19 cellular contexts compared by ENCODE assay signal in genomic region chr16:64751906-64752305, GRCh38.
DNase-seq lines count a peak whose midpoint lies in the region; ATAC-seq and TF ChIP-seq lines count a peak whose summit lies in the region.
"Had no signal": no experiment of that assay in that cellular context is flagged by ENCODE, and none has a peak within 500 bp of the region (broad histone marks: within the 10 kb centered on the region; RNA-seq: fewer than 3 reads in every experiment).

No MANE protein-coding gene starts in this region.

- H3K27me3 ChIP-seq in AG04450 (ENCODE audit: control insufficient read depth, insufficient read depth, low read length) (no peaks in the 10 kb centered on the region), mesenchymal stem cell (ENCODE audit: control insufficient read depth in 1 of 2, insufficient read depth in 1 of 2, low read length in 2 of 2) (no peaks in the 10 kb centered on the region)

- H3K9me3 ChIP-seq in AG04450 (ENCODE audit: control insufficient read depth, insufficient read depth, low read length) (no peaks in the 10 kb centered on the region), mesenchymal stem cell (ENCODE audit: control insufficient read depth, low read length) (no peaks in the 10 kb centered on the region)
- H3K9me3 ChIP-seq: A549, lower lobe of right lung had no signal

- DNase-seq in AG04450 (ENCODE audit: low read depth, low spot score) (peak; percentile 68), HS-5 (ENCODE audit: low read depth) (peak; percentile 16), choroid plexus epithelial cell (ENCODE audit: low read depth) (peak; percentile 93), mesenchymal stem cell (peak; percentile 74), left lobe of liver (ENCODE audit: low spot score) (no peak), superior temporal gyrus (ENCODE audit: extremely low spot score) (no peak)
- DNase-seq: activated CD4-positive, alpha-beta memory T cell treated with anti-CD3 and anti-CD28 coated beads for 36 hours; activated naive CD8-positive, alpha-beta T cell treated with anti-CD3 and anti-CD28 coated beads, Interleukin-2, amount 50 U/mL, for 24 hours; CD8-positive, alpha-beta memory T cell; lower lobe of right lung; naive thymus-derived CD8-positive, alpha-beta T cell; NCI-H187 treated with DMSO at 0.1 percent for 48 hours; NCI-H510A; WERI-Rb-1 had no signal

- H2AK5ac ChIP-seq in mesenchymal stem cell (ENCODE audit: low read length, severe bottlenecking) = no peak overlapping the region

- H4K91ac ChIP-seq in mesenchymal stem cell (ENCODE audit: low read length) = no peak overlapping the region

- H3K23ac ChIP-seq in mesenchymal stem cell (ENCODE audit: low read length in 2 of 2) = no peak overlapping the region

- CTCF ChIA-PET in AG04450 (lab: Charles Lee) = no interaction called here

- H2BK12ac ChIP-seq in mesenchymal stem cell (ENCODE audit: low read length in 2 of 2) = no peak overlapping the region

- H3K18ac ChIP-seq in mesenchymal stem cell (ENCODE audit: low read depth in 1 of 2, low read length in 2 of 2) = no peak overlapping the region

- H3K4me3 ChIP-seq in AG04450 (ENCODE audit: low read depth, low read length) (no peak overlapping the region), choroid plexus epithelial cell (ENCODE audit: low read depth, low read length) (no peak overlapping the region), mesenchymal stem cell (ENCODE audit: insufficient read depth in 1 of 2, low read depth in 1 of 2, low read length in 2 of 2) (no peak overlapping the region)
- H3K4me3 ChIP-seq: A549, lower lobe of right lung had no signal

- no peak overlapping the region for H4K8ac ChIP-seq in mesenchymal stem cell (ENCODE audit: low read length)

- no peaks in the 10 kb centered on the region for H3K36me3 ChIP-seq in mesenchymal stem cell (ENCODE audit: control insufficient read depth in 1 of 2, insufficient read depth in 2 of 2, low read depth in 1 of 2, low read length in 2 of 2)
- H3K36me3 ChIP-seq: lower lobe of right lung, WERI-Rb-1 had no signal

- H3K4me1 ChIP-seq in mesenchymal stem cell (ENCODE audit: control insufficient read depth, insufficient read depth, low read depth, low read length) = peaks cover 3% of the 10 kb centered on the region
- H3K4me1 ChIP-seq: A549, lower lobe of right lung had no signal

- no peak overlapping the region for H3K14ac ChIP-seq in mesenchymal stem cell (ENCODE audit: low read length in 2 of 2)

- H3K27ac ChIP-seq in AG04450 (ENCODE audit: low read depth, low read length) = peak overlapping the region; percentile 59
- peak overlapping the region; percentile 38 for H3K27ac ChIP-seq in mesenchymal stem cell (ENCODE audit: low read length, poor library complexity, severe bottlenecking)
- H3K27ac ChIP-seq: A549, lower lobe of right lung, WERI-Rb-1 had no signal

- no peak overlapping the region for H2BK15ac ChIP-seq in mesenchymal stem cell (ENCODE audit: low read depth, poor library complexity, severe bottlenecking)

- POLR2A ChIA-PET in AG04450 (lab: Yijun Ruan, JAX) = interaction anchor here (0.7 to 1.3 kb wide), 3 partner anchors 13 to 159 kb away, joined by 5 to 12 read pairs (median 9); no protein-coding TSS in a partner anchor

- H2BK5ac ChIP-seq in mesenchymal stem cell (ENCODE audit: low read depth, low read length, poor library complexity, severe bottlenecking) = no peak overlapping the region

- no peak overlapping the region for H2BK120ac ChIP-seq in mesenchymal stem cell (ENCODE audit: low read depth, low read length)

- ATAC-seq in left lobe of liver (no peak), HG03108 (IDR thresholded peaks at IDR 0.05; ENCODE audit: unreplicated experiment) (no peak), esophagus mucosa (no peak)
- ATAC-seq: A549; activated naive CD8-positive, alpha-beta T cell treated with anti-CD3 and anti-CD28 coated beads, Interleukin-2, amount 50 U/mL, for 24 hours; HepG2; lower lobe of right lung; naive thymus-derived CD8-positive, alpha-beta T cell; Right ventricle myocardium inferior had no signal

- no peak overlapping the region for H3K9ac ChIP-seq in mesenchymal stem cell (ENCODE audit: low read length)

- no peaks in the 10 kb centered on the region for H3K79me1 ChIP-seq in mesenchymal stem cell (replicated peaks; ENCODE audit: low read length, poor library complexity, severe bottlenecking)

- H3K4me2 ChIP-seq in mesenchymal stem cell (ENCODE audit: low read length, poor library complexity, severe bottlenecking) = no peak overlapping the region
- H3K4me2 ChIP-seq: A549 had no signal

- H2AFZ ChIP-seq in mesenchymal stem cell (ENCODE audit: low read depth, low read length) = no peak overlapping the region

- TF ChIP-seq CTCF in AG04450 (IDR thresholded peaks at IDR 0.05; ENCODE audit: low read depth, low read length) (no peak), choroid plexus epithelial cell (conservative IDR thresholded peaks at IDR 0.05; ENCODE audit: low read depth, low read length) (no peak)

- H3K4ac ChIP-seq in mesenchymal stem cell (ENCODE audit: low read depth in 1 of 2, low read length in 2 of 2) = no peak overlapping the region

Comparison
In these comparisons a context has a peak if more than half of its experiments do, and no peak if none do; other contexts are left out.
1. DNase-seq: peak in AG04450 (single experiment), HS-5 (single experiment), choroid plexus epithelial cell (single experiment) and mesenchymal stem cell (single experiment); none in left lobe of liver (single experiment) and superior temporal gyrus (single experiment).